ENCODE assay signal across 22 cellular contexts in genomic region chr2:157427003-157427921, GRCh38. TPM values are rescaled to one million over a fixed set of nuclear protein-coding genes. Genes with fewer than 3 reads are reported as not detected.
DNase-seq lines count a peak whose midpoint lies in the region; ATAC-seq and TF ChIP-seq lines count a peak whose summit lies in the region.
"Had no signal": no experiment of that assay in that cellular context is flagged by ENCODE, and none has a peak within 500 bp of the region (broad histone marks: within the 10 kb centered on the region; RNA-seq: fewer than 3 reads in every experiment).

No MANE protein-coding gene starts in this region.

- no peaks in the 10 kb centered on the region for H3K4me1 ChIP-seq in gastroesophageal sphincter
- H3K4me1 ChIP-seq: right lobe of liver, thyroid gland had no signal

- H3K4me3 ChIP-seq in gastroesophageal sphincter, result no peak overlapping the region
- H3K4me3 ChIP-seq: mucosa of descending colon, right lobe of liver, thyroid gland had no signal

- intact Hi-C loops in natural killer cell (cut with micrococcal nuclease), result no loop called here
- intact Hi-C loops in posterior vena cava (cut with DNase I), result no loop called here

- H3K27me3 ChIP-seq in gastroesophageal sphincter, result no peaks in the 10 kb centered on the region
- H3K27me3 ChIP-seq: right lobe of liver, thyroid gland had no signal

- no peak for DNase-seq in activated T-cell treated with anti-CD3 and anti-CD28 coated beads, Interleukin-2, amount 50 U/mL, for 24 hours
- DNase-seq in activated T-cell treated with anti-CD3 and anti-CD28 coated beads, Interleukin-2, amount 50 U/mL, for 4 hours, result no peak
- no peak for DNase-seq in natural killer cell
- DNase-seq in effector CD8-positive, alpha-beta T cell (lab: John Stamatoyannopoulos, UW), result no peak
- DNase-seq in posterior vena cava (ENCODE audit: low spot score), result no peak
- DNase-seq: activated effector memory CD4-positive, alpha-beta T cell treated with Interleukin-2 at 50 U/mL for 16 hours; DMS79 treated with DMSO at 0.1 percent for 48 hours; endodermal cell; glutamatergic neuron; KG1; left ventricle myocardium superior; mucosa of descending colon; NCI-H187; NCI-H446; occipital lobe; right lobe of liver; stimulated activated CD4-positive, alpha-beta T cell treated with anti-CD3 and anti-CD28 coated beads, Interleukin-15, amount 100 ng/mL, for 24 hours; thyroid gland had no signal

- ATAC-seq in activated T-cell treated with anti-CD3 and anti-CD28 coated beads, Interleukin-2, amount 50 U/mL, for 4 hours, result no peak
- ATAC-seq in natural killer cell (peak in 1 of 3 donors; percentile 18), gastroesophageal sphincter (no peak)
- ATAC-seq: mucosa of descending colon, right lobe of liver had no signal

- H3K4me1 Mint-ChIP-seq in activated T-cell treated with anti-CD3 and anti-CD28 coated beads, Interleukin-2, amount 50 U/mL, for 24 hours (ENCODE audit: low read depth), result peaks cover 86% of the 10 kb centered on the region
- H3K4me1 Mint-ChIP-seq in activated T-cell treated with anti-CD3 and anti-CD28 coated beads, Interleukin-2, amount 50 U/mL, for 4 hours (ENCODE audit: low read depth), result peaks cover 72% of the 10 kb centered on the region
- H3K4me1 Mint-ChIP-seq in IgD-negative memory B cell (peaks cover 10 to 39% (median 28%) of the 10 kb centered on the region in 3 donors), natural killer cell (peaks cover 63 to 67% of the 10 kb centered on the region in 2 donors)
- H3K4me1 Mint-ChIP-seq in activated naive CD8-positive, alpha-beta T cell (ENCODE audit: low read depth), result peaks cover 81% of the 10 kb centered on the region

- H3K4me3 Mint-ChIP-seq in activated T-cell treated with anti-CD3 and anti-CD28 coated beads, Interleukin-2, amount 50 U/mL, for 24 hours, result peak overlapping the region; percentile 12
- H3K4me3 Mint-ChIP-seq in activated T-cell treated with anti-CD3 and anti-CD28 coated beads, Interleukin-2, amount 50 U/mL, for 4 hours, result no peak overlapping the region
- H3K4me3 Mint-ChIP-seq in IgD-negative memory B cell, result peak overlapping the region in 3 of 4 donors; percentile 22 to 29 (median 23)
- peak overlapping the region; percentile 99 for H3K4me3 Mint-ChIP-seq in activated naive CD8-positive, alpha-beta T cell
- peak overlapping the region; percentile 37 for H3K4me3 Mint-ChIP-seq in natural killer cell
- H3K4me3 Mint-ChIP-seq: endodermal cell had no signal

- peak overlapping the region; percentile 89 for H3K27ac Mint-ChIP-seq in activated T-cell treated with anti-CD3 and anti-CD28 coated beads, Interleukin-2, amount 50 U/mL, for 24 hours
- H3K27ac Mint-ChIP-seq in IgD-negative memory B cell (peak overlapping the region in 2 of 3 donors; percentile 55 to 84), natural killer cell (peak overlapping the region; percentile 92 to 94)
- H3K27ac Mint-ChIP-seq in activated naive CD8-positive, alpha-beta T cell, result peak overlapping the region; percentile 99
- H3K27ac Mint-ChIP-seq: endodermal cell had no signal

- H3K9me3 ChIP-seq in gastroesophageal sphincter, result peaks cover 0 to 15% (median 0%) of the 10 kb centered on the region in 3 donors
- H3K9me3 ChIP-seq: thyroid gland had no signal

- TF ChIP-seq EP300 in gastroesophageal sphincter (IDR thresholded peaks at IDR 0.05), result no peak

- 56 to 70% methylated on average over 6 of the region's 6 CpGs for WGBS in gastroesophageal sphincter (ENCODE audit: low coverage in 1 of 2), 2 donors

- TF ChIP-seq CTCF in natural killer cell (IDR thresholded peaks at IDR 0.05), result no peak
- no peak for TF ChIP-seq CTCF in gastroesophageal sphincter (IDR thresholded peaks at IDR 0.05)

- no peaks in the 10 kb centered on the region for H3K27me3 Mint-ChIP-seq in activated T-cell treated with anti-CD3 and anti-CD28 coated beads, Interleukin-2, amount 50 U/mL, for 24 hours
- no peaks in the 10 kb centered on the region for H3K27me3 Mint-ChIP-seq in activated T-cell treated with anti-CD3 and anti-CD28 coated beads, Interleukin-2, amount 50 U/mL, for 4 hours (ENCODE audit: low read depth)
- H3K27me3 Mint-ChIP-seq in IgD-negative memory B cell, result no peaks in the 10 kb centered on the region
- H3K27me3 Mint-ChIP-seq in activated naive CD8-positive, alpha-beta T cell, result no peaks in the 10 kb centered on the region
- H3K27me3 Mint-ChIP-seq in natural killer cell (ENCODE audit: low read depth in 2 of 2), result no peaks in the 10 kb centered on the region

- no peak overlapping the region for H3K27ac ChIP-seq in gastroesophageal sphincter
- H3K27ac ChIP-seq: right lobe of liver, thyroid gland had no signal

- H3K36me3 Mint-ChIP-seq in activated T-cell treated with anti-CD3 and anti-CD28 coated beads, Interleukin-2, amount 50 U/mL, for 24 hours (ENCODE audit: low read depth), result peaks cover 100% of the 10 kb centered on the region
- peaks cover 82% of the 10 kb centered on the region for H3K36me3 Mint-ChIP-seq in activated T-cell treated with anti-CD3 and anti-CD28 coated beads, Interleukin-2, amount 50 U/mL, for 4 hours (ENCODE audit: insufficient read depth)
- H3K36me3 Mint-ChIP-seq in IgD-negative memory B cell, result peaks cover 42% of the 10 kb centered on the region
- peaks cover 74% of the 10 kb centered on the region for H3K36me3 Mint-ChIP-seq in activated naive CD8-positive, alpha-beta T cell
- peaks cover 76% of the 10 kb centered on the region for H3K36me3 Mint-ChIP-seq in natural killer cell

- H3K36me3 ChIP-seq in gastroesophageal sphincter, result no peaks in the 10 kb centered on the region
- H3K36me3 ChIP-seq: right lobe of liver, thyroid gland had no signal

- TF ChIP-seq POLR2A in gastroesophageal sphincter (IDR thresholded peaks at IDR 0.05), result no peak

- H3K9me3 Mint-ChIP-seq in activated T-cell treated with anti-CD3 and anti-CD28 coated beads, Interleukin-2, amount 50 U/mL, for 24 hours, result no peaks in the 10 kb centered on the region
- peaks cover 16% of the 10 kb centered on the region for H3K9me3 Mint-ChIP-seq in activated T-cell treated with anti-CD3 and anti-CD28 coated beads, Interleukin-2, amount 50 U/mL, for 4 hours
- peaks cover 0 to 7% (median 4%) of the 10 kb centered on the region in 3 donors for H3K9me3 Mint-ChIP-seq in IgD-negative memory B cell
- no peaks in the 10 kb centered on the region for H3K9me3 Mint-ChIP-seq in activated naive CD8-positive, alpha-beta T cell (ENCODE audit: low read depth)
- peaks cover 0 to 4% of the 10 kb centered on the region in 2 donors for H3K9me3 Mint-ChIP-seq in natural killer cell

RNA-seq across cellular contexts. Expression of gene CYTIP, which starts 16.6 kb away (rescaled TPM):
- total RNA-seq in activated T-cell treated with anti-CD3 and anti-CD28 coated beads, Interleukin-2, amount 50 U/mL, for 4 hours, result 100 to 1,000 TPM; 183 to 207 (median 195) TPM
- 83.6 TPM for polyA plus RNA-seq in IgD-negative memory B cell
- total RNA-seq in natural killer cell, result 100 to 1,000 TPM; 276 to 363 (median 357) TPM
- 10 to 100 TPM in 1 of 4 donors, 1 to 10 TPM in 3; 1.6 to 10.6 (median 3.2) TPM for total RNA-seq in gastroesophageal sphincter
- total RNA-seq in posterior vena cava, result 1 to 10 TPM; 6.3 to 6.8 TPM
- total RNA-seq: fibroblast of lung had no signal

Comparison
In these comparisons a context has a peak if more than half of its experiments do, and no peak if none do; other contexts are left out.
1. RNA of gene CYTIP, which starts 16.6 kb away (total RNA-seq): 276 to 363 TPM in natural killer cell and 183 to 207 TPM in activated T-cell treated with anti-CD3 and anti-CD28 coated beads, Interleukin-2, amount 50 U/mL, for 4 hours; 6.3 to 6.8 TPM in posterior vena cava and 1.6 to 10.6 TPM in gastroesophageal sphincter; every median in the first group is over 10 times any median in the second.
2. Peak in every context shown above with its lines, with median percentiles within 50 percentile points of each other: H3K27ac Mint-ChIP-seq.